In genomic region chr12:5043589-5044419, GRCh38 we compare ENCODE assay signal across 9 cellular contexts. TPM values are rescaled to one million over a fixed set of nuclear protein-coding genes. Genes with fewer than 3 reads are reported as not detected.
DNase-seq lines count a peak whose midpoint lies in the region; ATAC-seq and TF ChIP-seq lines count a peak whose summit lies in the region.
"Had no signal": no experiment of that assay in that cellular context is flagged by ENCODE, and none has a peak within 500 bp of the region (broad histone marks: within the 10 kb centered on the region; RNA-seq: fewer than 3 reads in every experiment).

KCNA5 (plus strand) TSS chr12:5043879; CDS start chr12:5044148, 269 bp downstream.

- ATAC-seq in stimulated activated naive B cell treated with anti-CD40 and anti-IgM and Interleukin-4, amounts not matched to agents 10 μg/mL and 1 μg/mL and 100 μg/mL, for 72 hours (replicated peaks): peak; percentile 83 to 87
- ATAC-seq in HG03097 (IDR thresholded peaks at IDR 0.05; ENCODE audit: low FRiP score, unreplicated experiment) (no peak), GM19452 (IDR thresholded peaks at IDR 0.05; ENCODE audit: unreplicated experiment) (no peak)
- ATAC-seq: K562 had no signal

- DNase-seq in NCI-H1092 treated with DMSO at 0.1 percent for 48 hours (lab: John Stamatoyannopoulos, UW): peak; percentile 62
- peak; percentile 74 for DNase-seq in iPS-NIHi11 (ENCODE audit: low spot score)
- DNase-seq in stimulated activated naive B cell treated with anti-CD40 and anti-IgM and Interleukin-4, amounts not matched to agents 10 μg/mL and 1 μg/mL and 100 μg/mL, for 72 hours: peak; percentile 15
- no peak for DNase-seq in T1000 (lab: John Stamatoyannopoulos, UW)
- DNase-seq: activated CD4-positive, alpha-beta T cell treated with anti-CD3 and anti-CD28 coated beads, Interleukin-2, amount 10 ng/mL, durations not matched to agents 7 days and 5 days had no signal

- peaks cover 26% of the 10 kb centered on the region for H3K27me3 Mint-ChIP-seq in brain
- peaks cover 39 to 51% of the 10 kb centered on the region in 2 donors for H3K27me3 Mint-ChIP-seq in stimulated activated naive B cell treated with anti-CD40 and anti-IgM and Interleukin-4, amounts not matched to agents 10 μg/mL and 1 μg/mL and 100 μg/mL, for 72 hours

- H3K4me1 Mint-ChIP-seq in brain: peaks cover 76% of the 10 kb centered on the region
- H3K4me1 Mint-ChIP-seq in stimulated activated naive B cell treated with anti-CD40 and anti-IgM and Interleukin-4, amounts not matched to agents 10 μg/mL and 1 μg/mL and 100 μg/mL, for 72 hours: peaks cover 22 to 42% of the 10 kb centered on the region in 2 donors
- H3K4me1 Mint-ChIP-seq: activated CD4-positive, alpha-beta T cell treated with anti-CD3 and anti-CD28 coated beads, Interleukin-2, amount 10 ng/mL, durations not matched to agents 7 days and 5 days had no signal

- peak within 1 kb of the TSS in 3 of 5 experiments; percentile 17 to 82 (median 76) for H3K27ac Mint-ChIP-seq in brain
- H3K27ac Mint-ChIP-seq in stimulated activated naive B cell treated with anti-CD40 and anti-IgM and Interleukin-4, amounts not matched to agents 10 μg/mL and 1 μg/mL and 100 μg/mL, for 72 hours: peak within 1 kb of the TSS; percentile 9
- H3K27ac Mint-ChIP-seq: activated CD4-positive, alpha-beta T cell treated with anti-CD3 and anti-CD28 coated beads, Interleukin-2, amount 10 ng/mL, durations not matched to agents 7 days and 5 days had no signal

- H3K36me3 Mint-ChIP-seq in brain: peaks cover 6% of the 10 kb centered on the region
- H3K36me3 Mint-ChIP-seq in stimulated activated naive B cell treated with anti-CD40 and anti-IgM and Interleukin-4, amounts not matched to agents 10 μg/mL and 1 μg/mL and 100 μg/mL, for 72 hours: peaks cover 4 to 9% of the 10 kb centered on the region in 2 donors

- peak within 1 kb of the TSS; percentile 40 to 71 (median 69) for H3K4me3 Mint-ChIP-seq in brain
- peak within 1 kb of the TSS; percentile 66 to 81 for H3K4me3 Mint-ChIP-seq in stimulated activated naive B cell treated with anti-CD40 and anti-IgM and Interleukin-4, amounts not matched to agents 10 μg/mL and 1 μg/mL and 100 μg/mL, for 72 hours
- H3K4me3 Mint-ChIP-seq: activated CD4-positive, alpha-beta T cell treated with anti-CD3 and anti-CD28 coated beads, Interleukin-2, amount 10 ng/mL, durations not matched to agents 7 days and 5 days had no signal

- no peak for TF ChIP-seq CTCF in brain (conservative IDR thresholded peaks at IDR 0.05)

- H3K9me3 Mint-ChIP-seq in brain: peaks cover 6 to 15% (median 7%) of the 10 kb centered on the region in 5 experiments
- H3K9me3 Mint-ChIP-seq in stimulated activated naive B cell treated with anti-CD40 and anti-IgM and Interleukin-4, amounts not matched to agents 10 μg/mL and 1 μg/mL and 100 μg/mL, for 72 hours: peaks cover 8 to 10% of the 10 kb centered on the region in 2 donors
- H3K9me3 Mint-ChIP-seq: activated CD4-positive, alpha-beta T cell treated with anti-CD3 and anti-CD28 coated beads, Interleukin-2, amount 10 ng/mL, durations not matched to agents 7 days and 5 days had no signal

RNA-seq across cellular contexts. Expression of gene KCNA5, which starts in this region (rescaled TPM):
- polyA plus RNA-seq in brain (ENCODE audit: insufficient read depth, low read depth, low replicate concordance): 1.4 TPM
- polyA plus RNA-seq: K562 had no signal

Comparison
In these comparisons a context has a peak if more than half of its experiments do, and no peak if none do; other contexts are left out.
1. ATAC-seq: peak in stimulated activated naive B cell treated with anti-CD40 and anti-IgM and Interleukin-4, amounts not matched to agents 10 μg/mL and 1 μg/mL and 100 μg/mL, for 72 hours (2 of 2); none in HG03097 (single experiment) and GM19452 (single experiment).